Comparison of ENCODE assay signal across 26 cellular contexts in genomic region chr3:124246366-124246765, GRCh38.
DNase-seq lines count a peak whose midpoint lies in the region; ATAC-seq and TF ChIP-seq lines count a peak whose summit lies in the region.
"Had no signal": no experiment of that assay in that cellular context is flagged by ENCODE, and none has a peak within 500 bp of the region (broad histone marks: within the 10 kb centered on the region; RNA-seq: fewer than 3 reads in every experiment).

No MANE protein-coding gene starts in this region.

- H3K27ac Mint-ChIP-seq in natural killer cell = no peak overlapping the region
- H3K27ac Mint-ChIP-seq: activated naive CD8-positive, alpha-beta T cell treated with anti-CD3 and anti-CD28 coated beads for 36 hours; B cell; endodermal cell; memory B cell; nephron progenitor cell had no signal

- H3K4me3 Mint-ChIP-seq in natural killer cell = no peak overlapping the region
- H3K4me3 Mint-ChIP-seq: activated naive CD8-positive, alpha-beta T cell treated with anti-CD3 and anti-CD28 coated beads for 36 hours; B cell; endodermal cell; memory B cell; nephron progenitor cell had no signal

- DNase-seq in right atrium auricular region (ENCODE audit: low spot score) (no peak), Right ventricle myocardium superior (no peak), amniotic epithelial cell (ENCODE audit: low read depth) (peak; percentile 54), natural killer cell (no peak), hippocampal formation (lab: John Stamatoyannopoulos, UW) (no peak), posterior cingulate gyrus (no peak)
- DNase-seq: activated CD4-positive, alpha-beta T cell treated with anti-CD3 and anti-CD28 coated beads for 48 hours; activated CD8-positive, alpha-beta memory T cell treated with anti-CD3 and anti-CD28 coated beads for 24 hours; activated effector memory CD4-positive, alpha-beta T cell treated with anti-CD3 and anti-CD28 coated beads, Interleukin-2, amount 50 U/mL, for 16 hours; activated naive CD8-positive, alpha-beta T cell treated with anti-CD3 and anti-CD28 coated beads for 36 hours; DMS 273 treated with DMSO at 0.1 percent for 48 hours; endodermal cell; esophagus squamous epithelium; KG1; MG63; NCI-H774; nephron progenitor cell; stimulated activated naive CD4-positive, alpha-beta T cell; T1000 had no signal

- no peaks in the 10 kb centered on the region for H3K9me3 Mint-ChIP-seq in natural killer cell
- H3K9me3 Mint-ChIP-seq: activated naive CD8-positive, alpha-beta T cell treated with anti-CD3 and anti-CD28 coated beads for 36 hours; endodermal cell; memory B cell had no signal

- H3K4me3 ChIP-seq in right atrium auricular region (no peak overlapping the region), gastroesophageal sphincter (no peak overlapping the region)
- H3K4me3 ChIP-seq: body of pancreas, esophagus squamous epithelium, MG63, SJSA1, skin epidermis had no signal

- ATAC-seq in Right ventricle myocardium superior (ENCODE audit: poor library complexity) = no peak
- no peak for ATAC-seq in gastroesophageal sphincter
- ATAC-seq in natural killer cell = no peak
- ATAC-seq: body of pancreas had no signal

- H3K27me3 ChIP-seq in right atrium auricular region (no peaks in the 10 kb centered on the region), gastroesophageal sphincter (no peaks in the 10 kb centered on the region)
- H3K27me3 ChIP-seq: body of pancreas, esophagus squamous epithelium, MG63, SJSA1 had no signal

- H3K27me3 Mint-ChIP-seq in natural killer cell (ENCODE audit: low read depth in 2 of 2) = peaks cover 6 to 18% of the 10 kb centered on the region in 2 donors

- intact Hi-C loops in Right ventricle myocardium superior (cut with DNase I) = no loop called here
- intact Hi-C loops in natural killer cell (cut with micrococcal nuclease) = no loop called here
- intact Hi-C loops in posterior cingulate gyrus (cut with DNase I) = no loop called here

- no peaks in the 10 kb centered on the region for H3K36me3 Mint-ChIP-seq in natural killer cell
- H3K36me3 Mint-ChIP-seq: activated naive CD8-positive, alpha-beta T cell treated with anti-CD3 and anti-CD28 coated beads for 36 hours; memory B cell had no signal

- H3K4me1 Mint-ChIP-seq in natural killer cell = no peaks in the 10 kb centered on the region
- H3K4me1 Mint-ChIP-seq: activated naive CD8-positive, alpha-beta T cell treated with anti-CD3 and anti-CD28 coated beads for 36 hours; B cell; memory B cell had no signal

- H3K36me3 ChIP-seq in right atrium auricular region = no peaks in the 10 kb centered on the region
- H3K36me3 ChIP-seq in gastroesophageal sphincter = no peaks in the 10 kb centered on the region
- H3K36me3 ChIP-seq: esophagus squamous epithelium, MG63, SJSA1, WERI-Rb-1 had no signal

- 57 to 83% methylated on average over 1 of the region's 1 CpG for WGBS in gastroesophageal sphincter (ENCODE audit: low coverage in 1 of 2), 2 donors

- no peak for TF ChIP-seq EP300 in gastroesophageal sphincter (IDR thresholded peaks at IDR 0.05)

- H3K4me1 ChIP-seq in right atrium auricular region = peaks cover 0 to 48% of the 10 kb centered on the region in 2 donors
- H3K4me1 ChIP-seq in gastroesophageal sphincter = peaks cover 0 to 44% (median 21%) of the 10 kb centered on the region in 3 donors
- H3K4me1 ChIP-seq: body of pancreas had no signal

- TF ChIP-seq CTCF in right atrium auricular region (IDR thresholded peaks at IDR 0.05) = no peak
- no peak for TF ChIP-seq CTCF in gastroesophageal sphincter (IDR thresholded peaks at IDR 0.05)
- TF ChIP-seq CTCF in natural killer cell (IDR thresholded peaks at IDR 0.05) = no peak

- H3K9me3 ChIP-seq in right atrium auricular region = no peaks in the 10 kb centered on the region
- no peaks in the 10 kb centered on the region for H3K9me3 ChIP-seq in gastroesophageal sphincter
- H3K9me3 ChIP-seq: body of pancreas, esophagus squamous epithelium, MG63, SJSA1 had no signal

- H3K27ac ChIP-seq in right atrium auricular region (peak overlapping the region; percentile 33 to 89), gastroesophageal sphincter (peak overlapping the region in 3 of 4 donors; percentile 6 to 19 (median 11))
- H3K27ac ChIP-seq: body of pancreas, SJSA1, skin epidermis, WERI-Rb-1 had no signal

- TF ChIP-seq POLR2A in gastroesophageal sphincter (IDR thresholded peaks at IDR 0.05) = no peak
